In the genomic region with DNA sequence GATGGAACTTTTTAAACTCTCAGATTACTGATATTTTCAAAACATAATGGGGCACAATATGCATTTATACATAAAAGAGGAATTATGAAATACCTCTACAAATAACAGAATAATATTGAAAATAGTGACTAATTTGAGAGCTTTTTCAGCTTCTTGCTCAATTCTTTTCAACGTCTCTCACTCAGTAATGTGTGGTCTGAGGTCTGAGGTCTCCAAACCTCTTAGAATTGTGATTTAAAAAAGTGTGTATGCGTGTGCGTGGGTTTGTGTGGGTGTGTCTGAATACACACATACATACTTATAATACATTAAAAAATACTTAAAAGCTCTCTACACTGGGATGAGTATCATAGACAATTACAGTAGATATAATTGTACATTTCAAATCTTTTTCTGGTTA, we compare ENCODE assay signal across 19 cellular contexts. TPM values are rescaled to one million over a fixed set of nuclear protein-coding genes. Genes with fewer than 3 reads are reported as not detected.
"Had no signal": no experiment of that assay in that cellular context is flagged by ENCODE, and none has a peak within 500 bp of the region (broad histone marks: within the 10 kb centered on the region; RNA-seq: fewer than 3 reads in every experiment).

No MANE protein-coding gene starts in this region.

- H3K4me3 ChIP-seq: esophagus muscularis mucosa, right lobe of liver, testis, transverse colon, vagina had no signal

- H3K4me1 ChIP-seq: esophagus muscularis mucosa, foreskin keratinocyte, right lobe of liver, testis, vagina had no signal

- ATAC-seq: activated CD4-positive, alpha-beta T cell treated with anti-CD3 and anti-CD28 coated beads for 36 hours; foreskin keratinocyte; heart right ventricle; right lobe of liver; stimulated activated naive CD8-positive, alpha-beta T cell treated with anti-CD3 and anti-CD28 coated beads, Interleukin-15, Interleukin-2, amounts not matched to agents 100 U/mL and 50 U/mL, for 24 hours; WTC11 had no signal

- H3K9me3 ChIP-seq: esophagus muscularis mucosa, heart right ventricle, right lobe of liver, testis, transverse colon, vagina had no signal

- H3K27ac ChIP-seq: esophagus muscularis mucosa, foreskin keratinocyte, right lobe of liver, testis, transverse colon, vagina had no signal

- H3K27me3 ChIP-seq: esophagus muscularis mucosa, right lobe of liver, testis, transverse colon, vagina had no signal

- DNase-seq: activated CD4-positive, alpha-beta T cell treated with anti-CD3 and anti-CD28 coated beads for 36 hours; activated CD8-positive, alpha-beta memory T cell treated with anti-CD3 and anti-CD28 coated beads, Interleukin-2, amount 50 U/mL, for 4 hours; activated gamma-delta T cell; activated naive CD4-positive, alpha-beta T cell treated with anti-CD3 and anti-CD28 coated beads, Interleukin-2, amount 10 ng/mL, durations not matched to agents 7 days and 5 days; activated T-cell treated with anti-CD3 and anti-CD28 coated beads, Interleukin-2, amount 50 U/mL, for 1 hour; amygdala; caudate nucleus; foreskin keratinocyte; heart right ventricle; posterior cingulate gyrus; right lobe of liver; stimulated activated CD4-positive, alpha-beta T cell treated with anti-CD3 and anti-CD28 coated beads, Interleukin-2, amount 100 ng/mL, for 48 hours; stimulated activated naive CD8-positive, alpha-beta T cell treated with anti-CD3 and anti-CD28 coated beads, Interleukin-15, Interleukin-2, amounts not matched to agents 100 U/mL and 50 U/mL, for 24 hours; testis; transverse colon had no signal

- H3K36me3 ChIP-seq: esophagus muscularis mucosa, heart right ventricle, right lobe of liver, transverse colon, vagina had no signal

RNA-seq across cellular contexts. Expression of a gene that starts 7.9 kb away (rescaled TPM):
- total RNA-seq: endothelial cell of umbilical vein, foreskin keratinocyte had no signal
